Comparison of ENCODE assay signal across 8 cellular contexts in genomic region chr15:85485956-85486567, GRCh38.
DNase-seq lines count a peak whose midpoint lies in the region; ATAC-seq and TF ChIP-seq lines count a peak whose summit lies in the region.

No MANE protein-coding gene starts in this region.

- TF ChIP-seq POLR2A in GM18505 (IDR thresholded peaks at IDR 0.05; ENCODE audit: borderline replicate concordance, extremely low read depth, insufficient read depth, insufficient read length), result no peak

- no peaks in the 10 kb centered on the region for H3K27me3 ChIP-seq in AG04450 (ENCODE audit: control insufficient read depth, insufficient read depth, low read length)
- H3K27me3 ChIP-seq in effector memory CD4-positive, alpha-beta T cell (replicated peaks; ENCODE audit: control insufficient read depth, insufficient read depth, low read length, poor library complexity, severe bottlenecking), result no peaks in the 10 kb centered on the region

- ATAC-seq in GM18505 (IDR thresholded peaks at IDR 0.05; ENCODE audit: unreplicated experiment) (peak; percentile 45), HG03066 (IDR thresholded peaks at IDR 0.05; ENCODE audit: low read depth, unreplicated experiment) (peak; percentile 65)
- peak; percentile 64 to 73 for ATAC-seq in activated CD4-positive, CD25-positive, alpha-beta regulatory T cell treated with anti-CD3 and anti-CD28 coated beads, Interleukin-2, amount 50 U/mL, for 24 hours

- H3K4me1 ChIP-seq in effector memory CD4-positive, alpha-beta T cell (ENCODE audit: control insufficient read depth, insufficient read depth, low read length, poor library complexity, severe bottlenecking), result peaks cover 17% of the 10 kb centered on the region

- H3K27ac ChIP-seq in AG04450 (ENCODE audit: low read depth, low read length), result no peak overlapping the region
- no peak overlapping the region for H3K27ac ChIP-seq in effector memory CD4-positive, alpha-beta T cell (ENCODE audit: insufficient read depth, low read length, poor library complexity, severe bottlenecking)

- CTCF ChIA-PET in AG04450 (lab: Charles Lee), result interaction anchor here (0.6 to 2.6 kb wide), 45 partner anchors 8 to 740 kb away, joined by 3 to 17 read pairs (median 4); no protein-coding TSS in a partner anchor

- no peaks in the 10 kb centered on the region for H3K36me3 ChIP-seq in effector memory CD4-positive, alpha-beta T cell (ENCODE audit: control insufficient read depth, insufficient read depth, low read length)

- POLR2A ChIA-PET in AG04450 (lab: Yijun Ruan, JAX), result no interaction called here

- H3K4me3 ChIP-seq in AG04450 (ENCODE audit: low read depth, low read length), result no peak overlapping the region
- no peak overlapping the region for H3K4me3 ChIP-seq in effector memory CD4-positive, alpha-beta T cell (ENCODE audit: insufficient read depth, low read depth, low read length, poor library complexity, severe bottlenecking)

- TF ChIP-seq CTCF in AG04450 (IDR thresholded peaks at IDR 0.05; ENCODE audit: low read depth, low read length), result peak; percentile 80

- peak; percentile 58 for DNase-seq in AG04450 (ENCODE audit: low read depth, low spot score)
- peak; percentile 56 for DNase-seq in NCI-H345 (lab: John Stamatoyannopoulos, UW)
- peak in 2 of 3 donors; percentile 4 to 35 for DNase-seq in effector memory CD4-positive, alpha-beta T cell
- DNase-seq in midbrain (lab: John Stamatoyannopoulos, UW), result peak; percentile 81
- DNase-seq in stimulated activated naive CD4-positive, alpha-beta T cell (lab: John Stamatoyannopoulos, UW), result peak; percentile 1 to 76 (median 32)

- H3K9me3 ChIP-seq in AG04450 (ENCODE audit: control insufficient read depth, insufficient read depth, low read length), result no peaks in the 10 kb centered on the region
- no peaks in the 10 kb centered on the region for H3K9me3 ChIP-seq in effector memory CD4-positive, alpha-beta T cell (ENCODE audit: control insufficient read depth, low read length)

Comparison
In these comparisons a context has a peak if more than half of its experiments do, and no peak if none do; other contexts are left out.
1. DNase-seq: peak in every context shown above with its lines; median percentile 81 in midbrain; 58 in AG04450; 56 in NCI-H345; 32 in stimulated activated naive CD4-positive, alpha-beta T cell; 20 in effector memory CD4-positive, alpha-beta T cell.